1 cellular context compared by ENCODE assay signal in genomic region chr6:113969888-113970807, GRCh38.
TF ChIP-seq lines count a peak whose summit lies in the region.

No MANE protein-coding gene starts in this region.

TF ChIP-seq in HepG2, 621 proteins besides CTCF, POLR2A, EP300 and RAD21 (continued from another document and continues in another):
- TF ChIP-seq ZNF282 (IDR thresholded peaks at IDR 0.05; ENCODE audit: partially characterized antibody) (no peak), MTA3 (CRISPR knock-in tag; IDR thresholded peaks at IDR 0.05) (no peak), ONECUT2 (CRISPR knock-in tag; IDR thresholded peaks at IDR 0.05) (no peak), PCBP1 (IDR thresholded peaks at IDR 0.05; ENCODE audit: borderline replicate concordance, low read depth, low read length) (no peak), ZFP36L1 (CRISPR knock-in tag; IDR thresholded peaks at IDR 0.05) (no peak), ISX (CRISPR knock-in tag; conservative IDR thresholded peaks at IDR 0.05) (0 out of 2 replicates have a peak, but pooled peaks have one; percentile 29), ZNF20 (CRISPR knock-in tag; IDR thresholded peaks at IDR 0.05) (no peak), MED1 (CRISPR knock-in tag; IDR thresholded peaks at IDR 0.05) (0 out of 2 replicates have a peak, but pooled peaks have one; percentile 12), MEIS2 (CRISPR knock-in tag; IDR thresholded peaks at IDR 0.05) (no peak), ZNF75D (CRISPR knock-in tag; IDR thresholded peaks at IDR 0.05; ENCODE audit: borderline replicate concordance) (peak; percentile 0; the same call in 1 of the 2 replicates), POGK (CRISPR knock-in tag; conservative IDR thresholded peaks at IDR 0.05) (no peak), JUND (CRISPR knock-in tag; IDR thresholded peaks at IDR 0.05) (no peak), ZNF674 (CRISPR knock-in tag; IDR thresholded peaks at IDR 0.05; ENCODE audit: low read depth) (no peak), MAFK (conservative IDR thresholded peaks at IDR 0.05 in 1 of 2, IDR thresholded peaks at IDR 0.05 in 1 of 2; ENCODE audit: low read length in 2 of 2) (no peak), AHDC1 (CRISPR knock-in tag; IDR thresholded peaks at IDR 0.05; ENCODE audit: borderline replicate concordance) (no peak), ZNF790 (CRISPR knock-in tag; IDR thresholded peaks at IDR 0.05; ENCODE audit: borderline replicate concordance) (no peak), ZNF660 (CRISPR knock-in tag; IDR thresholded peaks at IDR 0.05; ENCODE audit: borderline replicate concordance, low read depth) (no peak), FOXM1 (CRISPR knock-in tag; IDR thresholded peaks at IDR 0.05) (no peak), XBP1 (CRISPR knock-in tag; IDR thresholded peaks at IDR 0.05) (no peak), TERF1 (CRISPR knock-in tag; IDR thresholded peaks at IDR 0.05) (no peak), SSRP1 (CRISPR knock-in tag; IDR thresholded peaks at IDR 0.05) (no peak), KLF15 (CRISPR knock-in tag; IDR thresholded peaks at IDR 0.05; ENCODE audit: borderline replicate concordance) (no peak), PAWR (CRISPR knock-in tag; IDR thresholded peaks at IDR 0.05; ENCODE audit: borderline replicate concordance) (no peak), ISL2 (CRISPR knock-in tag; IDR thresholded peaks at IDR 0.05) (no peak), GABPA (IDR thresholded peaks at IDR 0.05; ENCODE audit: low read depth, low read length) (no peak), GABPA (CRISPR knock-in tag; IDR thresholded peaks at IDR 0.05; ENCODE audit: low read depth) (no peak), RBFOX2 (IDR thresholded peaks at IDR 0.05; ENCODE audit: low read depth, low read length) (no peak; the same call in 1 of the 2 replicates), ZNF747 (CRISPR knock-in tag; IDR thresholded peaks at IDR 0.05; ENCODE audit: borderline replicate concordance) (no peak; the same call in 1 of the 2 replicates), RFX1 (IDR thresholded peaks at IDR 0.05) (no peak), ZNF549 (CRISPR knock-in tag; IDR thresholded peaks at IDR 0.05) (no peak), ZFY (CRISPR knock-in tag; IDR thresholded peaks at IDR 0.05) (peak; percentile 70), ZNF225 (CRISPR knock-in tag; IDR thresholded peaks at IDR 0.05) (no peak), ZEB1 (IDR thresholded peaks at IDR 0.05; ENCODE audit: insufficient replicate concordance, low read depth) (no peak), PITX1 (CRISPR knock-in tag; IDR thresholded peaks at IDR 0.05) (0 out of 2 replicates have a peak, but pooled peaks have one; percentile 15), ZNF644 (CRISPR knock-in tag; IDR thresholded peaks at IDR 0.05; ENCODE audit: low read depth) (no peak), KDM4B (CRISPR knock-in tag; IDR thresholded peaks at IDR 0.05) (no peak), MAF1 (CRISPR knock-in tag; IDR thresholded peaks at IDR 0.05; ENCODE audit: borderline replicate concordance) (no peak), FOXJ3 (CRISPR knock-in tag; IDR thresholded peaks at IDR 0.05; ENCODE audit: borderline replicate concordance) (no peak), PTBP1 (IDR thresholded peaks at IDR 0.05; ENCODE audit: low read depth, low read length, poor library complexity, severe bottlenecking) (no peak), ZNF414 (CRISPR knock-in tag; IDR thresholded peaks at IDR 0.05) (0 out of 2 replicates have a peak, but pooled peaks have one; percentile 42), ZNF556 (CRISPR knock-in tag; IDR thresholded peaks at IDR 0.05; ENCODE audit: borderline replicate concordance) (0 out of 2 replicates have a peak, but pooled peaks have one; percentile 2), ZNF205 (CRISPR knock-in tag; IDR thresholded peaks at IDR 0.05) (no peak), RARA (CRISPR knock-in tag; IDR thresholded peaks at IDR 0.05) (no peak), YY1 (IDR thresholded peaks at IDR 0.05; ENCODE audit: insufficient read depth, insufficient replicate concordance, low read depth, low read length) (peak; percentile 17), FOXO1 (CRISPR knock-in tag; IDR thresholded peaks at IDR 0.05) (no peak), ATF1 (CRISPR knock-in tag; IDR thresholded peaks at IDR 0.05) (no peak), FOXA3 (CRISPR knock-in tag; IDR thresholded peaks at IDR 0.05) (no peak), ZSCAN25 (CRISPR knock-in tag; IDR thresholded peaks at IDR 0.05) (peak; percentile 95), GATA4 (IDR thresholded peaks at IDR 0.05; ENCODE audit: borderline replicate concordance, low read depth) (no peak), ZNF772 (CRISPR knock-in tag; IDR thresholded peaks at IDR 0.05) (0 out of 2 replicates have a peak, but pooled peaks have one; percentile 12), ZFP91 (CRISPR knock-in tag; IDR thresholded peaks at IDR 0.05; ENCODE audit: borderline replicate concordance) (0 out of 2 replicates have a peak, but pooled peaks have one; percentile 28)
- TF ChIP-seq, protein P1, sequence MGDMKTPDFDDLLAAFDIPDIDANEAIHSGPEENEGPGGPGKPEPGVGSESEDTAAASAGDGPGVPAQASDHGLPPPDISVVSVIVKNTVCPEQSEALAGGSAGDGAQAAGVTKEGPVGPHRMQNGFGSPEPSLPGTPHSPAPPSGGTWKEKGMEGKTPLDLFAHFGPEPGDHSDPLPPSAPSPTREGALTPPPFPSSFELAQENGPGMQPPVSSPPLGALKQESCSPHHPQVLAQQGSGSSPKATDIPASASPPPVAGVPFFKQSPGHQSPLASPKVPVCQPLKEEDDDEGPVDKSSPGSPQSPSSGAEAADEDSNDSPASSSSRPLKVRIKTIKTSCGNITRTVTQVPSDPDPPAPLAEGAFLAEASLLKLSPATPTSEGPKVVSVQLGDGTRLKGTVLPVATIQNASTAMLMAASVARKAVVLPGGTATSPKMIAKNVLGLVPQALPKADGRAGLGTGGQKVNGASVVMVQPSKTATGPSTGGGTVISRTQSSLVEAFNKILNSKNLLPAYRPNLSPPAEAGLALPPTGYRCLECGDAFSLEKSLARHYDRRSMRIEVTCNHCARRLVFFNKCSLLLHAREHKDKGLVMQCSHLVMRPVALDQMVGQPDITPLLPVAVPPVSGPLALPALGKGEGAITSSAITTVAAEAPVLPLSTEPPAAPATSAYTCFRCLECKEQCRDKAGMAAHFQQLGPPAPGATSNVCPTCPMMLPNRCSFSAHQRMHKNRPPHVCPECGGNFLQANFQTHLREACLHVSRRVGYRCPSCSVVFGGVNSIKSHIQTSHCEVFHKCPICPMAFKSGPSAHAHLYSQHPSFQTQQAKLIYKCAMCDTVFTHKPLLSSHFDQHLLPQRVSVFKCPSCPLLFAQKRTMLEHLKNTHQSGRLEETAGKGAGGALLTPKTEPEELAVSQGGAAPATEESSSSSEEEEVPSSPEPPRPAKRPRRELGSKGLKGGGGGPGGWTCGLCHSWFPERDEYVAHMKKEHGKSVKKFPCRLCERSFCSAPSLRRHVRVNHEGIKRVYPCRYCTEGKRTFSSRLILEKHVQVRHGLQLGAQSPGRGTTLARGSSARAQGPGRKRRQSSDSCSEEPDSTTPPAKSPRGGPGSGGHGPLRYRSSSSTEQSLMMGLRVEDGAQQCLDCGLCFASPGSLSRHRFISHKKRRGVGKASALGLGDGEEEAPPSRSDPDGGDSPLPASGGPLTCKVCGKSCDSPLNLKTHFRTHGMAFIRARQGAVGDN (CRISPR knock-in tag; IDR thresholded peaks at IDR 0.05): no peak
- TF ChIP-seq, protein P2, sequence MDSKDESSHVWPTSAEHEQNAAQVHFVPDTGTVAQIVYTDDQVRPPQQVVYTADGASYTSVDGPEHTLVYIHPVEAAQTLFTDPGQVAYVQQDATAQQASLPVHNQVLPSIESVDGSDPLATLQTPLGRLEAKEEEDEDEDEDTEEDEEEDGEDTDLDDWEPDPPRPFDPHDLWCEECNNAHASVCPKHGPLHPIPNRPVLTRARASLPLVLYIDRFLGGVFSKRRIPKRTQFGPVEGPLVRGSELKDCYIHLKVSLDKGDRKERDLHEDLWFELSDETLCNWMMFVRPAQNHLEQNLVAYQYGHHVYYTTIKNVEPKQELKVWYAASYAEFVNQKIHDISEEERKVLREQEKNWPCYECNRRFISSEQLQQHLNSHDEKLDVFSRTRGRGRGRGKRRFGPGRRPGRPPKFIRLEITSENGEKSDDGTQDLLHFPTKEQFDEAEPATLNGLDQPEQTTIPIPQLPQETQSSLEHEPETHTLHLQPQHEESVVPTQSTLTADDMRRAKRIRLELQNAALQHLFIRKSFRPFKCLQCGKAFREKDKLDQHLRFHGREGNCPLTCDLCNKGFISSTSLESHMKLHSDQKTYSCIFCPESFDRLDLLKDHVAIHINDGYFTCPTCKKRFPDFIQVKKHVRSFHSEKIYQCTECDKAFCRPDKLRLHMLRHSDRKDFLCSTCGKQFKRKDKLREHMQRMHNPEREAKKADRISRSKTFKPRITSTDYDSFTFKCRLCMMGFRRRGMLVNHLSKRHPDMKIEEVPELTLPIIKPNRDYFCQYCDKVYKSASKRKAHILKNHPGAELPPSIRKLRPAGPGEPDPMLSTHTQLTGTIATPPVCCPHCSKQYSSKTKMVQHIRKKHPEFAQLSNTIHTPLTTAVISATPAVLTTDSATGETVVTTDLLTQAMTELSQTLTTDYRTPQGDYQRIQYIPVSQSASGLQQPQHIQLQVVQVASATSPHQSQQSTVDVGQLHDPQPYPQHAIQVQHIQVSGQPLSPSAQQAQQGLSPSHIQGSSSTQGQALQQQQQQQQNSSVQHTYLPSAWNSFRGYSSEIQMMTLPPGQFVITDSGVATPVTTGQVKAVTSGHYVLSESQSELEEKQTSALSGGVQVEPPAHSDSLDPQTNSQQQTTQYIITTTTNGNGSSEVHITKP (CRISPR knock-in tag; IDR thresholded peaks at IDR 0.05; ENCODE audit: low read depth): peak; percentile 53
